In genomic region chr17:42276609-42277341, GRCh38 we compare ENCODE assay signal across 1 cellular context.
A peak's percentile ranks its signal among the peaks of the same experiment; 100 is the strongest.
TF ChIP-seq lines count a peak whose summit lies in the region.

No MANE protein-coding gene starts in this region.

TF ChIP-seq in HepG2, 621 proteins besides CTCF, POLR2A, EP300 and RAD21 (continued from another document and continues in another):
- TF ChIP-seq ISX (CRISPR knock-in tag; conservative IDR thresholded peaks at IDR 0.05): peak; percentile 74; the same call in 1 of the 2 replicates
- TF ChIP-seq YY1 (IDR thresholded peaks at IDR 0.05; ENCODE audit: insufficient read depth, insufficient replicate concordance, low read depth, low read length): peak; percentile 62
- 0 out of 2 replicates have a peak, but pooled peaks have one; percentile 26 for TF ChIP-seq MNT (IDR thresholded peaks at IDR 0.05)
- TF ChIP-seq, protein P1, sequence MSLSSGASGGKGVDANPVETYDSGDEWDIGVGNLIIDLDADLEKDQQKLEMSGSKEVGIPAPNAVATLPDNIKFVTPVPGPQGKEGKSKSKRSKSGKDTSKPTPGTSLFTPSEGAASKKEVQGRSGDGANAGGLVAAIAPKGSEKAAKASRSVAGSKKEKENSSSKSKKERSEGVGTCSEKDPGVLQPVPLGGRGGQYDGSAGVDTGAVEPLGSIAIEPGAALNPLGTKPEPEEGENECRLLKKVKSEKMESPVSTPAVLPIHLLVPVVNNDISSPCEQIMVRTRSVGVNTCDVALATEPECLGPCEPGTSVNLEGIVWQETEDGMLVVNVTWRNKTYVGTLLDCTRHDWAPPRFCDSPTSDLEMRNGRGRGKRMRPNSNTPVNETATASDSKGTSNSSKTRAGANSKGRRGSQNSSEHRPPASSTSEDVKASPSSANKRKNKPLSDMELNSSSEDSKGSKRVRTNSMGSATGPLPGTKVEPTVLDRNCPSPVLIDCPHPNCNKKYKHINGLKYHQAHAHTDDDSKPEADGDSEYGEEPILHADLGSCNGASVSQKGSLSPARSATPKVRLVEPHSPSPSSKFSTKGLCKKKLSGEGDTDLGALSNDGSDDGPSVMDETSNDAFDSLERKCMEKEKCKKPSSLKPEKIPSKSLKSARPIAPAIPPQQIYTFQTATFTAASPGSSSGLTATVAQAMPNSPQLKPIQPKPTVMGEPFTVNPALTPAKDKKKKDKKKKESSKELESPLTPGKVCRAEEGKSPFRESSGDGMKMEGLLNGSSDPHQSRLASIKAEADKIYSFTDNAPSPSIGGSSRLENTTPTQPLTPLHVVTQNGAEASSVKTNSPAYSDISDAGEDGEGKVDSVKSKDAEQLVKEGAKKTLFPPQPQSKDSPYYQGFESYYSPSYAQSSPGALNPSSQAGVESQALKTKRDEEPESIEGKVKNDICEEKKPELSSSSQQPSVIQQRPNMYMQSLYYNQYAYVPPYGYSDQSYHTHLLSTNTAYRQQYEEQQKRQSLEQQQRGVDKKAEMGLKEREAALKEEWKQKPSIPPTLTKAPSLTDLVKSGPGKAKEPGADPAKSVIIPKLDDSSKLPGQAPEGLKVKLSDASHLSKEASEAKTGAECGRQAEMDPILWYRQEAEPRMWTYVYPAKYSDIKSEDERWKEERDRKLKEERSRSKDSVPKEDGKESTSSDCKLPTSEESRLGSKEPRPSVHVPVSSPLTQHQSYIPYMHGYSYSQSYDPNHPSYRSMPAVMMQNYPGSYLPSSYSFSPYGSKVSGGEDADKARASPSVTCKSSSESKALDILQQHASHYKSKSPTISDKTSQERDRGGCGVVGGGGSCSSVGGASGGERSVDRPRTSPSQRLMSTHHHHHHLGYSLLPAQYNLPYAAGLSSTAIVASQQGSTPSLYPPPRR (CRISPR knock-in tag; IDR thresholded peaks at IDR 0.05; ENCODE audit: borderline replicate concordance): peak; percentile 70; the same call in 1 of the 2 replicates
- peak; percentile 86 for TF ChIP-seq POLR2G (IDR thresholded peaks at IDR 0.05; ENCODE audit: low read depth, low read length)
- TF ChIP-seq ZNF335 (CRISPR knock-in tag; IDR thresholded peaks at IDR 0.05): no peak
- TF ChIP-seq ZFP41 (CRISPR knock-in tag; IDR thresholded peaks at IDR 0.05; ENCODE audit: borderline replicate concordance): peak; percentile 72; the same call in 1 of the 2 replicates
- TF ChIP-seq AHDC1 (CRISPR knock-in tag; IDR thresholded peaks at IDR 0.05; ENCODE audit: borderline replicate concordance): peak; percentile 53; the same call in 1 of the 2 replicates
- TF ChIP-seq BRCA1 (CRISPR knock-in tag; IDR thresholded peaks at IDR 0.05): 0 out of 2 replicates have a peak, but pooled peaks have one; percentile 50
- no peak for TF ChIP-seq AFF4 (CRISPR knock-in tag; IDR thresholded peaks at IDR 0.05)
- TF ChIP-seq ZSCAN25 (CRISPR knock-in tag; IDR thresholded peaks at IDR 0.05): peak; percentile 90
- no peak for TF ChIP-seq TERF1 (CRISPR knock-in tag; IDR thresholded peaks at IDR 0.05)
- no peak for TF ChIP-seq ZNF546 (CRISPR knock-in tag; conservative IDR thresholded peaks at IDR 0.05)
- TF ChIP-seq, protein P2, sequence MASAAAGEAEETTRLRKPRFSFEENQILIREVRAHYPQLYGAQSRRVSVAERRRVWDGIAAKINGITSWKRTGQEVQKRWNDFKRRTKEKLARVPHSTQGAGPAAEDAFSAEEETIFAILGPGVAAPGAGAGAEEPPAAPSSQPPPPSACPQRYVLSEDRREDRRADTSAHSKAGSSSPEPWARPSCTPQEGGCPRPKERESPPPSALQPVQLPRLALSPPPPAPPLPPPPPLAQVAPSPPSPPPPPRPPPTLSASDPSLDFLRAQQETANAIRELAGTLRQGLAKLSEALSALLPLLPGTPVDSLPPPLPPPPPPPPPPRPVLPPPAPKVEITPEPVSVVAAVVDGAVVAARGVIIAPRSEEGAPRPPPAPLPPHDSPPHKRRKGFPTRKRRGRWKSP (CRISPR knock-in tag; IDR thresholded peaks at IDR 0.05): peak; percentile 87; the same call in 1 of the 2 replicates
- peak; percentile 67; the same call in 1 of the 2 replicates for TF ChIP-seq RFX3 (CRISPR knock-in tag; IDR thresholded peaks at IDR 0.05)
- peak; percentile 85; the same call in 1 of the 2 replicates for TF ChIP-seq ZNF44 (CRISPR knock-in tag; IDR thresholded peaks at IDR 0.05)
- no peak; the same call in 1 of the 2 replicates for TF ChIP-seq ZBTB21 (CRISPR knock-in tag; IDR thresholded peaks at IDR 0.05)
- TF ChIP-seq TP53 (CRISPR knock-in tag; conservative IDR thresholded peaks at IDR 0.05): 0 out of 2 replicates have a peak, but pooled peaks have one; percentile 54
- peak; percentile 58 for TF ChIP-seq PHF20 (CRISPR knock-in tag; IDR thresholded peaks at IDR 0.05)
- TF ChIP-seq, protein P3, sequence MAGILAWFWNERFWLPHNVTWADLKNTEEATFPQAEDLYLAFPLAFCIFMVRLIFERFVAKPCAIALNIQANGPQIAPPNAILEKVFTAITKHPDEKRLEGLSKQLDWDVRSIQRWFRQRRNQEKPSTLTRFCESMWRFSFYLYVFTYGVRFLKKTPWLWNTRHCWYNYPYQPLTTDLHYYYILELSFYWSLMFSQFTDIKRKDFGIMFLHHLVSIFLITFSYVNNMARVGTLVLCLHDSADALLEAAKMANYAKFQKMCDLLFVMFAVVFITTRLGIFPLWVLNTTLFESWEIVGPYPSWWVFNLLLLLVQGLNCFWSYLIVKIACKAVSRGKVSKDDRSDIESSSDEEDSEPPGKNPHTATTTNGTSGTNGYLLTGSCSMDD (CRISPR knock-in tag; IDR thresholded peaks at IDR 0.05): 0 out of 2 replicates have a peak, but pooled peaks have one; percentile 42
- TF ChIP-seq MEIS1 (CRISPR knock-in tag; IDR thresholded peaks at IDR 0.05; ENCODE audit: borderline replicate concordance): peak; percentile 94
- TF ChIP-seq MEF2D (CRISPR knock-in tag; IDR thresholded peaks at IDR 0.05): peak; percentile 84
- TF ChIP-seq ZNF10 (CRISPR knock-in tag; IDR thresholded peaks at IDR 0.05; ENCODE audit: borderline replicate concordance, low read depth): no peak
- no peak for TF ChIP-seq ZFAT (CRISPR knock-in tag; conservative IDR thresholded peaks at IDR 0.05)
- TF ChIP-seq NRL (CRISPR knock-in tag; IDR thresholded peaks at IDR 0.05; ENCODE audit: borderline replicate concordance): peak; percentile 92
- TF ChIP-seq BATF2 (CRISPR knock-in tag; IDR thresholded peaks at IDR 0.05): no peak
- TF ChIP-seq SP4 (CRISPR knock-in tag; IDR thresholded peaks at IDR 0.05): peak; percentile 87
- peak; percentile 93; the same call in 1 of the 2 replicates for TF ChIP-seq HDAC1 (CRISPR knock-in tag; IDR thresholded peaks at IDR 0.05)
- peak; percentile 94 for TF ChIP-seq PHF21A (CRISPR knock-in tag; IDR thresholded peaks at IDR 0.05)
- no peak for TF ChIP-seq SP2 (CRISPR knock-in tag; IDR thresholded peaks at IDR 0.05)
- TF ChIP-seq ZSCAN9 (CRISPR knock-in tag; IDR thresholded peaks at IDR 0.05; ENCODE audit: borderline replicate concordance): no peak; the same call in 1 of the 2 replicates
- TF ChIP-seq, protein P4, sequence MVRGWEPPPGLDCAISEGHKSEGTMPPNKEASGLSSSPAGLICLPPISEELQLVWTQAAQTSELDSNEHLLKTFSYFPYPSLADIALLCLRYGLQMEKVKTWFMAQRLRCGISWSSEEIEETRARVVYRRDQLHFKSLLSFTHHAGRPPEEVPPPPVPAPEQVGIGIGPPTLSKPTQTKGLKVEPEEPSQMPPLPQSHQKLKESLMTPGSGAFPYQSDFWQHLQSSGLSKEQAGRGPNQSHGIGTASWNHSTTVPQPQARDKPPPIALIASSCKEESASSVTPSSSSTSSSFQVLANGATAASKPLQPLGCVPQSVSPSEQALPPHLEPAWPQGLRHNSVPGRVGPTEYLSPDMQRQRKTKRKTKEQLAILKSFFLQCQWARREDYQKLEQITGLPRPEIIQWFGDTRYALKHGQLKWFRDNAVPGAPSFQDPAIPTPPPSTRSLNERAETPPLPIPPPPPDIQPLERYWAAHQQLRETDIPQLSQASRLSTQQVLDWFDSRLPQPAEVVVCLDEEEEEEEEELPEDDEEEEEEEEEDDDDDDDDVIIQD (CRISPR knock-in tag; IDR thresholded peaks at IDR 0.05; ENCODE audit: low read depth): no peak
